In genomic region chr17:15451681-15452080, GRCh38 we compare ENCODE assay signal across 13 cellular contexts.
"Had no signal": no experiment of that assay in that cellular context is flagged by ENCODE, and none has a peak within 500 bp of the region (broad histone marks: within the 10 kb centered on the region; RNA-seq: fewer than 3 reads in every experiment).

No MANE protein-coding gene starts in this region.

- H3K9me3 ChIP-seq: adrenal gland, lower lobe of right lung, tibial artery had no signal

- H3K36me3 ChIP-seq: adrenal gland, lower lobe of right lung, tibial artery had no signal

- H3K27me3 ChIP-seq: adrenal gland, tibial artery had no signal

- H3K4me3 ChIP-seq: adrenal gland, lower lobe of right lung, tibial artery had no signal

- DNase-seq: activated CD4-positive, alpha-beta T cell treated with anti-CD3 and anti-CD28 coated beads for 36 hours; activated CD4-positive, alpha-beta T cell treated with anti-CD3 and anti-CD28 coated beads, Interleukin-2, amount 50 U/mL, for 48 hours; activated gamma-delta T cell; adrenal gland; effector CD8-positive, alpha-beta T cell; left colon; lower lobe of right lung; posterior cingulate gyrus; stimulated activated naive B cell treated with anti-CD40 and anti-IgM and Interleukin-4, amounts not matched to agents 10 μg/mL and 1 μg/mL and 100 μg/mL, for 72 hours; tibial artery had no signal

- H3K27ac ChIP-seq: adrenal gland, lower lobe of right lung, tibial artery had no signal

- ATAC-seq: activated CD4-positive, alpha-beta T cell treated with anti-CD3 and anti-CD28 coated beads for 36 hours; activated naive CD4-positive, alpha-beta T cell treated with anti-CD3 and anti-CD28 coated beads, Interleukin-2, amount 50 U/mL, for 72 hours; esophagus mucosa; left colon; lower lobe of right lung; stimulated activated naive B cell treated with anti-CD40 and anti-IgM and Interleukin-4, amounts not matched to agents 10 μg/mL and 1 μg/mL and 100 μg/mL, for 72 hours; WTC11 had no signal
